Comparison of ENCODE assay signal across 8 cellular contexts in the genomic region with DNA sequence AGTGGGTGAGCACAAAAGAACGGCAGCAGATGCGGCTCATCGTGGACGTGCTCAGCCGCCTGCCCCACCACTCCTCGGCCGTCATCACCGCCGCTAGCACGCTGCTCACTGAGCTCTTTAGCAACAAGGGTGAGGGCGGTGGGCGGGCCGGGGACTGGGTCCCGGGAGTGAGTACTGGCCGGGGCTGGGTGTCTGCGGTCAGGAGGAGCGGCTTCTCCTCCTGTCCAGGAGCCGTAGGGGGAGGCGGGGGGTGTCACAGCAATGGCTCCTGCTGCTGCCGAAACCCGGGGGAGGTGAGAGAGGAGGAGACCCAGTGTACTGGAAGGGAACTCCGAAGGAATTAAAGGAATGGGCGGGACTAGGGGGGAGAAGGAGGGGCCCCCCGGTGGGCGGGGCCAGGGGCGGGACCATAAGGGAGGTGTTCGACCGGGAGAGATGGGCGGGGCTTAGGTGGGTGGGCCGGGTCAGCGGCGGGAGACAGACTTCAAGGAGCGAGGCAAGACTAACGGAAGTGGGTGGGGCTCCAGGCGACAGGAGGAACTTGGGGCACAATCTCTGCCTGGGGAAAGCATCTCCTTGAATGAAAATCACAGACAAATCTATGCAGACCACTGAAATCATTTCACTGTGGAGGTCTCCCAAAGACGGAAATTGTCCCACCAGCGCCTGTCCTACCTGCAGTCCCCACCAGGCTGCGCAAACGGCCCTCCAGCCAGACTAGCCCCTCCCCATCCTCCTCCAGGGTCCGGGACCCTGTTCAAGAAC. TPM values are rescaled to one million over a fixed set of nuclear protein-coding genes. Genes with fewer than 3 reads are reported as not detected.
DNase-seq lines count a peak whose midpoint lies in the region; ATAC-seq and TF ChIP-seq lines count a peak whose summit lies in the region.

No MANE protein-coding gene starts in this region.

- H3K4me3 ChIP-seq in GM08714 (ENCODE audit: low read length) (peak overlapping the region; percentile 84), brain microvascular endothelial cell (ENCODE audit: low read depth, low read length) (peak overlapping the region; percentile 65), iPS-18c (ENCODE audit: insufficient read depth, low read depth, low read length) (peak overlapping the region; percentile 49), skeletal muscle satellite cell (ENCODE audit: low read length) (peak overlapping the region; percentile 82)

- H3K36me3 ChIP-seq in brain microvascular endothelial cell (replicated peaks) (no peaks in the 10 kb centered on the region), skeletal muscle satellite cell (ENCODE audit: insufficient read depth, low read length) (peaks cover 27% of the 10 kb centered on the region)

- H3K4me1 ChIP-seq in skeletal muscle satellite cell (ENCODE audit: control insufficient read depth, insufficient read depth, low read length) = peaks cover 59% of the 10 kb centered on the region

- in situ Hi-C loops in brain microvascular endothelial cell (cut with HindIII; ENCODE audit: low pct_ligation_motif_present, low sequenced_read_pairs) = no loop called here

- H3K27me3 ChIP-seq in brain microvascular endothelial cell (replicated peaks) = no peaks in the 10 kb centered on the region
- no peaks in the 10 kb centered on the region for H3K27me3 ChIP-seq in skeletal muscle satellite cell (ENCODE audit: control insufficient read depth, insufficient read depth, low read length)

- peak; percentile 82 for TF ChIP-seq CTCF in brain microvascular endothelial cell (IDR thresholded peaks at IDR 0.05; ENCODE audit: low read depth, low read length, missing control alignments)

- H3K4me2 ChIP-seq in skeletal muscle satellite cell (ENCODE audit: low read length) = peak overlapping the region; percentile 97

- DNase-seq in NCI-H2171 (lab: John Stamatoyannopoulos, UW) (peak; percentile 93), UCSD-AML1 (lab: John Stamatoyannopoulos, UW; ENCODE audit: unreplicated experiment) (peak; percentile 96), brain microvascular endothelial cell (peak; percentile 96)

- no peaks in the 10 kb centered on the region for H3K9me3 ChIP-seq in iPS-18c (ENCODE audit: control insufficient read depth, insufficient read depth, low read length)
- no peaks in the 10 kb centered on the region for H3K9me3 ChIP-seq in skeletal muscle satellite cell (replicated peaks; ENCODE audit: low read length)

- H3K27ac ChIP-seq in brain microvascular endothelial cell = peak overlapping the region; percentile 26

- peak; percentile 61 for ATAC-seq in HG02973 (IDR thresholded peaks at IDR 0.05; ENCODE audit: unreplicated experiment)
- no peak for ATAC-seq in GM18870 (IDR thresholded peaks at IDR 0.05; ENCODE audit: unreplicated experiment)

- peak overlapping the region; percentile 76 for H3K9ac ChIP-seq in skeletal muscle satellite cell (ENCODE audit: low read depth, low read length)

RNA-seq across cellular contexts. Expression of a gene that starts 2.3 kb away (rescaled TPM):
- 43.7 and 46.9 TPM in 2 replicates for total RNA-seq in skeletal muscle satellite cell (2012; rRNA removed)

RNA-seq across cellular contexts. Expression of a gene that starts 8.0 kb away (rescaled TPM):
- total RNA-seq in skeletal muscle satellite cell (2012; rRNA removed) = 33.9 and 39.8 TPM in 2 replicates

RNA-seq across cellular contexts. Expression of a gene that starts 53.0 kb away (rescaled TPM):
- under 0.01 TPM in 1 of 2 replicates, not detected in the other for total RNA-seq in skeletal muscle satellite cell (2012; rRNA removed)

RNA-seq across cellular contexts. Expression of a gene that starts 59.7 kb away (rescaled TPM):
- total RNA-seq in skeletal muscle satellite cell (2012; rRNA removed) = 76.6 and 79.7 TPM in 2 replicates
